In the genomic region with DNA sequence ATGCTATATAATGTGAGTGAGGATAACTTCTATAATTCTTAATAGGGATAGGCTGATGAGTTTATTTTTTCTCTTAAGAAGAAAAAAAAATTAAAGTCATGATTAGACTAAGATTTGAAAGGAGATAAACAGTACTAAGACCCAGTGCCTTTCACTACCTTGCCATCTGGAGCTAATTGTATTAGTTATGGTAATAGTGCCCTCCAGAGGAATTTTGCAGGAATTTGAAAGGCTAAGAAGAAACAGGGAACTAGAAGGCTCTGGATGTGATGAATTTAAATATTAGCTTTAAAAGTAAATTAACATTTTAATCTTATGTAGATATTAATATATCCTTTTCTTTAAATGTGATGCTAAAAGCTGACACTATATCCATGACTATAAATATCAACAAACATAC, we compare ENCODE assay signal across 8 cellular contexts. TPM values are rescaled to one million over a fixed set of nuclear protein-coding genes. Genes with fewer than 3 reads are reported as not detected.
DNase-seq lines count a peak whose midpoint lies in the region; ATAC-seq, FAIRE-seq and TF ChIP-seq lines count a peak whose summit lies in the region.

No MANE protein-coding gene starts in this region.

- TF ChIP-seq POLR2A in gastroesophageal sphincter (IDR thresholded peaks at IDR 0.05) = no peak

- no peak for TF ChIP-seq EP300 in gastroesophageal sphincter (IDR thresholded peaks at IDR 0.05)

- FAIRE-seq in HTR-8/SVneo (lab: Jason Lieb, UNC) (no peak), RCC 7860 (lab: Jason Lieb, UNC) (peak; percentile 75)

- H3K36me3 ChIP-seq in upper lobe of right lung (no peaks in the 10 kb centered on the region), gastroesophageal sphincter (no peaks in the 10 kb centered on the region)

- TF ChIP-seq CTCF in upper lobe of right lung (IDR thresholded peaks at IDR 0.05) (peak; percentile 49), gastroesophageal sphincter (IDR thresholded peaks at IDR 0.05) (peak in 2 of 4 experiments; percentile 21 to 39)

- H3K27ac ChIP-seq in upper lobe of right lung = no peak overlapping the region
- no peak overlapping the region for H3K27ac ChIP-seq in gastroesophageal sphincter

- no peak overlapping the region for H3K4me3 ChIP-seq in upper lobe of right lung
- H3K4me3 ChIP-seq in gastroesophageal sphincter = no peak overlapping the region

- H3K9me3 ChIP-seq in upper lobe of right lung (no peaks in the 10 kb centered on the region), gastroesophageal sphincter (no peaks in the 10 kb centered on the region)

- ATAC-seq in upper lobe of right lung = peak; percentile 61
- no peak for ATAC-seq in gastroesophageal sphincter
- ATAC-seq in GM21528 (IDR thresholded peaks at IDR 0.05; ENCODE audit: low FRiP score, unreplicated experiment) = no peak
- ATAC-seq in HG02938 (IDR thresholded peaks at IDR 0.05; ENCODE audit: unreplicated experiment) = no peak

- H3K4me1 ChIP-seq in upper lobe of right lung (no peaks in the 10 kb centered on the region), gastroesophageal sphincter (no peaks in the 10 kb centered on the region)

- DNase-seq in CD1c-positive myeloid dendritic cell (ENCODE audit: extremely low spot score) (peak; percentile 20), HTR-8/SVneo (ENCODE audit: insufficient read length, low spot score) (peak; percentile 6), RCC 7860 (ENCODE audit: low spot score) (peak; percentile 14), foreskin melanocyte (peak; percentile 22), upper lobe of right lung (no peak)

- H3K27me3 ChIP-seq in upper lobe of right lung = no peaks in the 10 kb centered on the region
- H3K27me3 ChIP-seq in gastroesophageal sphincter = no peaks in the 10 kb centered on the region

- intact Hi-C loops in upper lobe of right lung (cut with DNase I) = no loop called here

RNA-seq across cellular contexts. Expression of gene PIK3C2G, which starts 36.6 kb away (rescaled TPM):
- total RNA-seq in upper lobe of right lung (0.69 TPM), gastroesophageal sphincter (under 1 TPM in 3 of 4 donors, not detected in 1; 0.40 to 0.79 (median 0.69) TPM)
